15 cellular contexts compared by ENCODE assay signal in the genomic region with DNA sequence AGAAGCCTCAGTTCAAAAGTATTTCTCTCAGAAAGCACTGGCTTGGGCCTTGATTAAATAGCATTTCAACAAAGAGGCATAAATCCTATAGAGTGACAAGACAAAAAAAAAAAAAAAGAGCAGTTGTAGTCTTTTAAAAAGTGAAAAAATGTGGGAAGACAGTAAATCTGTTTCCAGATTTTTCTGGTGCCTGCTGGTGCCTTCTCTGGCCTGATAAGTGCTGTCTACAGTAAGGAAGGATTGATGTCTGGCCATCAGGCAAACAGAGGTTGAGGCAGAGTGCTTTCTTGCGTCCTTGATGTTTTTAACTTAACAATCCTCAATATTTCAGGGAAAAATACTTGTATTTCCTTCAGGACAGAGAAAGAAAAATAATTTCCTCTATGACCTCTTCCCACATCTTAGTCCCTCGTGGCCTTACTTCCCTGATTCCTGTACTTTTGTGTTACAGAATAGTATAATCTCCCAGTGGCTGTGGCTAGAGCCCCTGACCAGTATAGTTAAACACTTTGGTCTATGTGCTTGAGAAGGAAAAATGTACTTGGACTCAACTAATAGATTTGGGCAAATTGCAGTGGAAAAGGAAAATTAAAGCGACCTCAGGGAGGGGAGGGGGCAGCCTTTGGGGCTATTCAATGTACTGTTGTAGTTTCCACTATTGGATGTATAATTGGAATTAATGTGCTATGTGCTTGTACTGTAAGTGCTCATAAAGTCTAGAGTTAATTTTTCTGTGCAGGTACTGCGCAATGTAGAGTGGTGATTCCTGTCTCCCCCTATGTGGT.
DNase-seq lines count a peak whose midpoint lies in the region; ATAC-seq, FAIRE-seq and TF ChIP-seq lines count a peak whose summit lies in the region.
"Had no signal": no experiment of that assay in that cellular context is flagged by ENCODE, and none has a peak within 500 bp of the region (broad histone marks: within the 10 kb centered on the region; RNA-seq: fewer than 3 reads in every experiment).

No MANE protein-coding gene starts in this region.

- no peak overlapping the region for H3K23ac ChIP-seq in neuronal stem cell (ENCODE audit: low read depth, low read length, poor library complexity)

- H3K79me1 ChIP-seq in neuronal stem cell (ENCODE audit: low read depth, low read length), result no peaks in the 10 kb centered on the region

- no peak overlapping the region for H2BK15ac ChIP-seq in neuronal stem cell (ENCODE audit: low read length)

- ATAC-seq in GM18868 (IDR thresholded peaks at IDR 0.05; ENCODE audit: unreplicated experiment) (peak; percentile 14), HG03354 (IDR thresholded peaks at IDR 0.05; ENCODE audit: poor library complexity, severe bottlenecking, unreplicated experiment) (peak; percentile 12), GM18517 (IDR thresholded peaks at IDR 0.05; ENCODE audit: unreplicated experiment) (no peak)
- no peak for ATAC-seq in activated naive CD4-positive, alpha-beta T cell treated with anti-CD3 and anti-CD28 coated beads, Interleukin-2, amount 50 U/mL, for 72 hours
- ATAC-seq: activated CD8-positive, alpha-beta T cell treated with anti-CD3 and anti-CD28 coated beads for 36 hours; T-cell had no signal

- H3K14ac ChIP-seq in neuronal stem cell (ENCODE audit: low read length), result no peak overlapping the region

- H2AK5ac ChIP-seq in neuronal stem cell (ENCODE audit: low read depth, low read length), result no peak overlapping the region

- H4K91ac ChIP-seq in neuronal stem cell (ENCODE audit: low read depth, low read length, poor library complexity), result no peak overlapping the region

- H3K79me2 ChIP-seq in astrocyte (ENCODE audit: insufficient read depth, low read length), result no peaks in the 10 kb centered on the region

- H3K9ac ChIP-seq in astrocyte (ENCODE audit: low read length) (no peak overlapping the region), neuronal stem cell (ENCODE audit: low read depth, low read length, poor library complexity) (no peak overlapping the region)

- H3K36me3 ChIP-seq in astrocyte (ENCODE audit: insufficient read depth, low read length) (no peaks in the 10 kb centered on the region), neuronal stem cell (replicated peaks in 1 of 2; ENCODE audit: control insufficient read depth in 2 of 2, insufficient read depth in 2 of 2, low read length in 2 of 2) (no peaks in the 10 kb centered on the region), H7 (replicated peaks; ENCODE audit: control insufficient read depth, insufficient read depth, low read length) (no peaks in the 10 kb centered on the region)
- H3K36me3 ChIP-seq: gastroesophageal sphincter, lower lobe of right lung had no signal

- TF ChIP-seq CTCF in astrocyte (IDR thresholded peaks at IDR 0.05; ENCODE audit: insufficient read depth, low read depth, low read length), result no peak

- H2BK12ac ChIP-seq in neuronal stem cell (ENCODE audit: low read length), result no peak overlapping the region

- no peaks in the 10 kb centered on the region for H4K20me1 ChIP-seq in astrocyte (ENCODE audit: insufficient read depth, low read length)

- H3K27me3 Mint-ChIP-seq in astrocyte (ENCODE audit: low read depth, unreplicated experiment), result no peaks in the 10 kb centered on the region
- H3K27me3 Mint-ChIP-seq: activated CD8-positive, alpha-beta T cell treated with anti-CD3 and anti-CD28 coated beads for 36 hours had no signal

- H3K27ac ChIP-seq in astrocyte (ENCODE audit: low read depth, low read length), result no peak overlapping the region
- H3K27ac ChIP-seq in neuronal stem cell (replicated peaks; ENCODE audit: low read length), result no peak overlapping the region
- H3K27ac ChIP-seq: gastroesophageal sphincter, lower lobe of right lung had no signal

- H3K27me3 ChIP-seq in astrocyte (ENCODE audit: insufficient read depth, low read length) (no peaks in the 10 kb centered on the region), neuronal stem cell (ENCODE audit: control insufficient read depth in 3 of 3, insufficient read depth in 3 of 3, low read depth in 1 of 3, low read length in 3 of 3) (no peaks in the 10 kb centered on the region), H7 (ENCODE audit: control insufficient read depth, insufficient read depth, low read length) (no peaks in the 10 kb centered on the region)
- H3K27me3 ChIP-seq: gastroesophageal sphincter had no signal

- H3K9me3 Mint-ChIP-seq in astrocyte (ENCODE audit: unreplicated experiment), result no peaks in the 10 kb centered on the region
- H3K9me3 Mint-ChIP-seq in activated naive CD4-positive, alpha-beta T cell treated with anti-CD3 and anti-CD28 coated beads, Interleukin-2, amount 50 U/mL, for 72 hours, result no peaks in the 10 kb centered on the region
- H3K9me3 Mint-ChIP-seq: activated CD8-positive, alpha-beta T cell treated with anti-CD3 and anti-CD28 coated beads for 36 hours; activated T-helper 1 cell treated with anti-CD3 and anti-CD28 coated beads, Interleukin-12 subunit alpha, Interleukin-12 subunit beta, Interleukin-2, Interleukin-4 antibody, amounts not matched to agents 30 ng/mL and 10 ng/mL and 1 ng/mL, durations not matched to agents 14 hours and 24 hours and 36 hours; dendritic cell treated with granulocyte-macrophage colony-stimulating factor and Interleukin-4, amounts not matched to agents 40 ng/mL and 50 ng/mL, for 4 days; neural crest cell; T-cell had no signal

- no peak overlapping the region for H3K4ac ChIP-seq in neuronal stem cell (ENCODE audit: low read length)

- no peak overlapping the region for H3K4me3 Mint-ChIP-seq in astrocyte (ENCODE audit: unreplicated experiment)
- H3K4me3 Mint-ChIP-seq: activated CD8-positive, alpha-beta T cell treated with anti-CD3 and anti-CD28 coated beads for 36 hours; activated T-helper 1 cell treated with anti-CD3 and anti-CD28 coated beads, Interleukin-12 subunit alpha, Interleukin-12 subunit beta, Interleukin-2, Interleukin-4 antibody, amounts not matched to agents 30 ng/mL and 10 ng/mL and 1 ng/mL, durations not matched to agents 14 hours and 24 hours and 36 hours; dendritic cell treated with granulocyte-macrophage colony-stimulating factor and Interleukin-4, amounts not matched to agents 40 ng/mL and 50 ng/mL, for 4 days; neural crest cell; T-cell had no signal

- no peak overlapping the region for H3K18ac ChIP-seq in neuronal stem cell (ENCODE audit: low read length)

- FAIRE-seq in astrocyte (lab: Jason Lieb, UNC), result no peak

- peaks cover 3% of the 10 kb centered on the region for H3K4me1 Mint-ChIP-seq in astrocyte (ENCODE audit: low read depth, unreplicated experiment)
- H3K4me1 Mint-ChIP-seq: T-cell had no signal

- no CpG with 5 or more reads among the region's 4 CpGs for WGBS in neuronal stem cell (ENCODE audit: extremely low coverage in 2 of 2, insufficient read length in 2 of 2, insufficient replicate concordance in 1 of 2), 2 donors

- H2BK120ac ChIP-seq in neuronal stem cell (ENCODE audit: low read depth, low read length), result no peak overlapping the region

- no peak overlapping the region for H4K8ac ChIP-seq in neuronal stem cell (ENCODE audit: low read depth, low read length)

- no peaks in the 10 kb centered on the region for H3K36me3 Mint-ChIP-seq in astrocyte (ENCODE audit: low read depth, unreplicated experiment)
- H3K36me3 Mint-ChIP-seq in activated naive CD4-positive, alpha-beta T cell treated with anti-CD3 and anti-CD28 coated beads, Interleukin-2, amount 50 U/mL, for 72 hours, result no peaks in the 10 kb centered on the region
- H3K36me3 Mint-ChIP-seq: T-cell had no signal

- H3K27ac Mint-ChIP-seq in astrocyte (ENCODE audit: unreplicated experiment), result no peak overlapping the region
- no peak overlapping the region for H3K27ac Mint-ChIP-seq in activated naive CD4-positive, alpha-beta T cell treated with anti-CD3 and anti-CD28 coated beads, Interleukin-2, amount 50 U/mL, for 72 hours
- H3K27ac Mint-ChIP-seq: activated CD8-positive, alpha-beta T cell treated with anti-CD3 and anti-CD28 coated beads for 36 hours; activated T-helper 1 cell treated with anti-CD3 and anti-CD28 coated beads, Interleukin-12 subunit alpha, Interleukin-12 subunit beta, Interleukin-2, Interleukin-4 antibody, amounts not matched to agents 30 ng/mL and 10 ng/mL and 1 ng/mL, durations not matched to agents 14 hours and 24 hours and 36 hours; dendritic cell treated with granulocyte-macrophage colony-stimulating factor and Interleukin-4, amounts not matched to agents 40 ng/mL and 50 ng/mL, for 4 days; T-cell had no signal

- H2BK5ac ChIP-seq in neuronal stem cell (ENCODE audit: low read length), result no peak overlapping the region

- H3K9me3 ChIP-seq in astrocyte (ENCODE audit: insufficient read depth, low read depth, low read length) (no peaks in the 10 kb centered on the region), neuronal stem cell (replicated peaks in 1 of 2; ENCODE audit: control insufficient read depth in 2 of 2, insufficient read depth in 1 of 2, low read depth in 1 of 2, low read length in 2 of 2) (no peaks in the 10 kb centered on the region)
- H3K9me3 ChIP-seq: gastroesophageal sphincter, lower lobe of right lung had no signal

- no peak for DNase-seq in astrocyte (ENCODE audit: low read depth)
- DNase-seq in neuronal stem cell (ENCODE audit: low spot score), result no peak
- no peak for DNase-seq in GDM1 (lab: John Stamatoyannopoulos, UW)
- DNase-seq in H7, result no peak
- no peak for DNase-seq in activated naive CD4-positive, alpha-beta T cell treated with anti-CD3 and anti-CD28 coated beads, Interleukin-2, amount 50 U/mL, for 72 hours (ENCODE audit: low spot score in 2 of 2)

- H3K4me3 ChIP-seq in astrocyte (ENCODE audit: insufficient read depth, low read depth, low read length), result no peak overlapping the region
- no peak overlapping the region for H3K4me3 ChIP-seq in neuronal stem cell (ENCODE audit: low read length in 2 of 2)
- no peak overlapping the region for H3K4me3 ChIP-seq in H7 (ENCODE audit: insufficient read depth, low read depth, low read length)
- H3K4me3 ChIP-seq: gastroesophageal sphincter, lower lobe of right lung had no signal

- H2AFZ ChIP-seq in astrocyte (ENCODE audit: low read depth, low read length), result peak overlapping the region; percentile 28
- peak overlapping the region; percentile 75 for H2AFZ ChIP-seq in neuronal stem cell (ENCODE audit: low read length)

- H3K4me2 ChIP-seq in astrocyte (ENCODE audit: low read length) (peak overlapping the region; percentile 22), neuronal stem cell (ENCODE audit: insufficient read depth, low read length, poor library complexity, severe bottlenecking) (no peak overlapping the region)

- H3K4me1 ChIP-seq in astrocyte (ENCODE audit: insufficient read depth, low read length) (no peaks in the 10 kb centered on the region), neuronal stem cell (ENCODE audit: control insufficient read depth in 2 of 2, insufficient read depth in 1 of 2, low read depth in 1 of 2, low read length in 2 of 2) (no peaks in the 10 kb centered on the region)
- H3K4me1 ChIP-seq: lower lobe of right lung had no signal

Comparison
In these comparisons a context has a peak if more than half of its experiments do, and no peak if none do; other contexts are left out.
1. ATAC-seq: peak in GM18868 (single experiment) and HG03354 (single experiment); none in GM18517 (single experiment) and activated naive CD4-positive, alpha-beta T cell treated with anti-CD3 and anti-CD28 coated beads, Interleukin-2, amount 50 U/mL, for 72 hours (0 of 2).